11 cellular contexts compared by ENCODE assay signal in genomic region chr17:71237903-71238538, GRCh38.
DNase-seq lines count a peak whose midpoint lies in the region; ATAC-seq, FAIRE-seq and TF ChIP-seq lines count a peak whose summit lies in the region.
"Had no signal": no experiment of that assay in that cellular context is flagged by ENCODE, and none has a peak within 500 bp of the region (broad histone marks: within the 10 kb centered on the region; RNA-seq: fewer than 3 reads in every experiment).

No MANE protein-coding gene starts in this region.

- H3K36me3 Mint-ChIP-seq in T-helper 2 cell treated with Interferon-gamma antibody and Interleukin-4, amounts not matched to agents 5 μg/mL and 100 μg/mL, for 36 hours (ENCODE audit: low read depth) = no peaks in the 10 kb centered on the region
- H3K36me3 Mint-ChIP-seq: natural killer cell treated with Interleukin-12 subunit alpha and Interleukin-12 subunit beta and Interleukin-15 and Interleukin-18, amount 100 ng/mL, for 72 hours had no signal

- H3K9me3 ChIP-seq in liver (ENCODE audit: control insufficient read depth in 4 of 4, low read length in 3 of 4) = no peaks in the 10 kb centered on the region

- WGBS in liver = 63% methylated on average over 1 of the region's 1 CpG

- H3K4me1 ChIP-seq in liver (ENCODE audit: control insufficient read depth in 4 of 4, insufficient read depth in 4 of 4, low read length in 3 of 4) = no peaks in the 10 kb centered on the region

- no peak for ATAC-seq in HG03108 (IDR thresholded peaks at IDR 0.05; ENCODE audit: unreplicated experiment)
- ATAC-seq: natural killer cell treated with Interleukin-12 subunit alpha and Interleukin-12 subunit beta and Interleukin-15 and Interleukin-18, amount 100 ng/mL, for 72 hours had no signal

- peaks cover 26% of the 10 kb centered on the region for H3K9me3 Mint-ChIP-seq in T-helper 2 cell treated with Interferon-gamma antibody and Interleukin-4, amounts not matched to agents 5 μg/mL and 100 μg/mL, for 36 hours

- TF ChIP-seq CTCF in D721Med (IDR thresholded peaks at IDR 0.05; ENCODE audit: insufficient read depth, missing control alignments) = peak; percentile 50
- TF ChIP-seq CTCF in liver (IDR thresholded peaks at IDR 0.05; ENCODE audit: low read depth, low read length, missing input control) = peak; percentile 12

- H3K27ac Mint-ChIP-seq in T-helper 2 cell treated with Interferon-gamma antibody and Interleukin-4, amounts not matched to agents 5 μg/mL and 100 μg/mL, for 36 hours = no peak overlapping the region
- H3K27ac Mint-ChIP-seq: natural killer cell treated with Interleukin-12 subunit alpha and Interleukin-12 subunit beta and Interleukin-15 and Interleukin-18, amount 100 ng/mL, for 72 hours had no signal

- no peak overlapping the region for H3K4me3 Mint-ChIP-seq in T-helper 2 cell treated with Interferon-gamma antibody and Interleukin-4, amounts not matched to agents 5 μg/mL and 100 μg/mL, for 36 hours
- H3K4me3 Mint-ChIP-seq: natural killer cell treated with Interleukin-12 subunit alpha and Interleukin-12 subunit beta and Interleukin-15 and Interleukin-18, amount 100 ng/mL, for 72 hours had no signal

- H3K27me3 Mint-ChIP-seq in T-helper 2 cell treated with Interferon-gamma antibody and Interleukin-4, amounts not matched to agents 5 μg/mL and 100 μg/mL, for 36 hours (ENCODE audit: low read depth) = no peaks in the 10 kb centered on the region
- H3K27me3 Mint-ChIP-seq: natural killer cell treated with Interleukin-12 subunit alpha and Interleukin-12 subunit beta and Interleukin-15 and Interleukin-18, amount 100 ng/mL, for 72 hours had no signal

- H3K27me3 ChIP-seq in liver (ENCODE audit: control insufficient read depth in 4 of 4, insufficient read depth in 4 of 4, low read length in 3 of 4) = no peaks in the 10 kb centered on the region

- H3K36me3 ChIP-seq in liver (ENCODE audit: control insufficient read depth in 4 of 4, insufficient read depth in 3 of 4, low read depth in 1 of 4, low read length in 3 of 4) = no peaks in the 10 kb centered on the region

- FAIRE-seq in D721Med (lab: Jason Lieb, UNC) = no peak

- peak; percentile 27 to 53 for TF ChIP-seq RAD21 in liver (IDR thresholded peaks at IDR 0.05)

- H3K27ac ChIP-seq in liver (ENCODE audit: low read depth in 1 of 2, low read length in 2 of 2) = no peak overlapping the region

- DNase-seq in D721Med (ENCODE audit: insufficient read length, low spot score) (no peak), MV-4-11 (lab: John Stamatoyannopoulos, UW) (peak; percentile 3), SW480 (ENCODE audit: low spot score) (peak; percentile 64), NCI-H2029 (lab: John Stamatoyannopoulos, UW) (no peak), dedifferentiated amniotic fluid mesenchymal stem cell (ENCODE audit: extremely low spot score) (no peak)
- DNase-seq in T-helper 2 cell treated with Interferon-gamma antibody and Interleukin-4, amounts not matched to agents 5 μg/mL and 100 μg/mL, for 36 hours (ENCODE audit: low spot score) = no peak
- DNase-seq: activated CD4-positive, alpha-beta T cell treated with anti-CD3 and anti-CD28 coated beads for 1 hour; cortex of kidney had no signal

- no peaks in the 10 kb centered on the region for H3K4me1 Mint-ChIP-seq in T-helper 2 cell treated with Interferon-gamma antibody and Interleukin-4, amounts not matched to agents 5 μg/mL and 100 μg/mL, for 36 hours (ENCODE audit: low read depth)

- no peak overlapping the region for H3K4me3 ChIP-seq in liver (ENCODE audit: low read depth in 1 of 3, low read length in 3 of 3)

- H3K9ac ChIP-seq in liver (ENCODE audit: low read depth in 1 of 2, low read length in 2 of 2) = no peak overlapping the region

TF ChIP-seq in liver, 16 proteins besides CTCF, POLR2A, EP300 and RAD21:
- TF ChIP-seq FOXA1 (IDR thresholded peaks at IDR 0.05) (no peak), SP1 (IDR thresholded peaks at IDR 0.05) (no peak), FOXA2 (IDR thresholded peaks at IDR 0.05) (no peak), HNF4G (IDR thresholded peaks at IDR 0.05) (no peak), GABPA (IDR thresholded peaks at IDR 0.05 in 1 of 2, conservative IDR thresholded peaks at IDR 0.05 in 1 of 2) (no peak), MAX (IDR thresholded peaks at IDR 0.05) (no peak), TAF1 (conservative IDR thresholded peaks at IDR 0.05) (no peak), JUND (IDR thresholded peaks at IDR 0.05) (no peak), ATF3 (IDR thresholded peaks at IDR 0.05) (no peak), RXRA (IDR thresholded peaks at IDR 0.05) (no peak), REST (IDR thresholded peaks at IDR 0.05) (no peak), ZBTB33 (IDR thresholded peaks at IDR 0.05) (no peak), HNF4A (conservative IDR thresholded peaks at IDR 0.05) (no peak), EGR1 (IDR thresholded peaks at IDR 0.05; ENCODE audit: low read depth in 2 of 2) (no peak), YY1 (IDR thresholded peaks at IDR 0.05) (no peak), NR2F2 (IDR thresholded peaks at IDR 0.05) (no peak)

Comparison
In these comparisons a context has a peak if more than half of its experiments do, and no peak if none do; other contexts are left out.
1. DNase-seq: peak in MV-4-11 (single experiment) and SW480 (single experiment); none in D721Med (single experiment), T-helper 2 cell treated with Interferon-gamma antibody and Interleukin-4, amounts not matched to agents 5 μg/mL and 100 μg/mL, for 36 hours (single experiment), NCI-H2029 (single experiment) and dedifferentiated amniotic fluid mesenchymal stem cell (single experiment).